ENCODE assay signal across 8 cellular contexts in the genomic region with DNA sequence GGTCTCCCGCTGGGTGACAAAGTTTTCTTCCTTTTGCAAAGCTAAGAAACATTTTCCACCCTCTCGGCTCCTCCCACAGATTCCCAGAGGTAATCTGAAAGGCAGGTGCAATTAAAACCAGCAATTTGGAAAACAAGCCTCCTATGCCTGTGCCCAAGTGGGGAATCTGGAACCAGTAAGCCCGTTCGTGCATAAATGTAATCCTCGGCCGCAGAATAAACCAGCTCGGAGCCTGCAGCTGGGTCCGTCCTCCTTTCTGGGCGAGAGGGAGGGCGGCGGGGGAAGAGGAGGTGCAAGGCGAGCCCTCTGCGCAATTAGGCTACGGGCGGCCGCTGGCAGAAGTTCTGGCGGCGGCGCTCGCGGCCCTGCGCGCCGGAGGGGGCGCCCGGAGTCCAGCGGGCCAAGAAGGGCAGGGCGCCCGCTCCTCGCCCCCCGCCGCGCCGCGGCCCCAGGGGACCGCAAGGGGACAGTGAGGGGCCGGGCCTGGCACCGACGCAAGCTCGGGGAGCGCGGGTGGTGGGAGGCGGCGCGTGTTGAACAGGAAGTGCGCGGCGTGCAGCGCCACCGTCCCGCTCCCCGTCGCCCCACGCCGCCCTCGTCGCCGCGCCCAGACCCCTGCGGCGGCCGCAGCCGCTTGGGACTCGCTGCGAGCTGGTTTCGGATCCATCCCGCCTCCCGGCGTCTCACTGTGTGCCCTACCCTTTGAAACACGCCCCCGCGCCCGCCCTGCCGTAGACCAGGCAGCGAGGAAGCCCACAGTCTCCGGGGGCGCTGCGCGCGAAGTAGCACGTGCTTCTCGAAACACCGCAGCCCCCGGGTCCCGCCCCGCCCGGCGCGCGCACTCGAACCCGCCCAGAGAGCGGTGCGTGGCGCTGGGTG. TPM values are rescaled to one million over a fixed set of nuclear protein-coding genes. Genes with fewer than 3 reads are reported as not detected.
DNase-seq lines count a peak whose midpoint lies in the region; ATAC-seq and TF ChIP-seq lines count a peak whose summit lies in the region.

PRKAG2 (minus strand) TSS at position 217 of the 879 bp plus-strand sequence. CDS start 495 bp downstream, outside the sequence.

- peak within 1 kb of the TSS; percentile 91 for H3K4me3 Mint-ChIP-seq in activated naive CD8-positive, alpha-beta T cell
- H3K4me3 Mint-ChIP-seq in progenitor cell of endocrine pancreas (ENCODE audit: low read depth), result peak within 1 kb of the TSS; percentile 89
- peak within 1 kb of the TSS; percentile 92 for H3K4me3 Mint-ChIP-seq in type B pancreatic cell

- H3K9me3 Mint-ChIP-seq in activated naive CD8-positive, alpha-beta T cell (ENCODE audit: low read depth), result no peaks in the 10 kb centered on the region
- no peaks in the 10 kb centered on the region for H3K9me3 Mint-ChIP-seq in progenitor cell of endocrine pancreas (ENCODE audit: low read depth)
- no peaks in the 10 kb centered on the region for H3K9me3 Mint-ChIP-seq in type B pancreatic cell

- H3K27ac ChIP-seq in SJSA1, result no peak within 1 kb of the TSS

- DNase-seq in Ammon's horn (ENCODE audit: low spot score), result peak; percentile 51
- no peak for DNase-seq in HT1080 (ENCODE audit: low read depth)
- DNase-seq in SJSA1 (ENCODE audit: low read depth in 1 of 2, low spot score in 2 of 2), result peak in 1 of 2 experiments; percentile 38
- DNase-seq in cardiac septum (ENCODE audit: low spot score), result peak; percentile 83
- peak; percentile 47 for DNase-seq in progenitor cell of endocrine pancreas (ENCODE audit: low spot score, unreplicated experiment)
- DNase-seq in type B pancreatic cell (ENCODE audit: extremely low spot score, unreplicated experiment), result no peak

- H3K36me3 ChIP-seq in SJSA1, result no peaks in the 10 kb centered on the region; the same call in 1 of the 2 replicates

- no peaks in the 10 kb centered on the region for H3K27me3 Mint-ChIP-seq in activated naive CD8-positive, alpha-beta T cell
- H3K27me3 Mint-ChIP-seq in progenitor cell of endocrine pancreas (peaks cover 39% of the 10 kb centered on the region), type B pancreatic cell (peaks cover 36% of the 10 kb centered on the region)

- peak within 1 kb of the TSS; percentile 46 for H3K4me3 ChIP-seq in SJSA1

- H3K4me1 ChIP-seq in SJSA1 (replicated peaks), result peaks cover 25% of the 10 kb centered on the region

- peaks cover 18% of the 10 kb centered on the region for H3K4me1 Mint-ChIP-seq in activated naive CD8-positive, alpha-beta T cell (ENCODE audit: low read depth)
- H3K4me1 Mint-ChIP-seq in progenitor cell of endocrine pancreas (ENCODE audit: low read depth), result peaks cover 4% of the 10 kb centered on the region
- H3K4me1 Mint-ChIP-seq in type B pancreatic cell (ENCODE audit: unreplicated experiment), result no peaks in the 10 kb centered on the region

- ATAC-seq in GM19328 (IDR thresholded peaks at IDR 0.05; ENCODE audit: unreplicated experiment), result peak; percentile 58

- peak within 1 kb of the TSS; percentile 85 for H3K27ac Mint-ChIP-seq in activated naive CD8-positive, alpha-beta T cell
- H3K27ac Mint-ChIP-seq in progenitor cell of endocrine pancreas (peak within 1 kb of the TSS; percentile 69), type B pancreatic cell (peak within 1 kb of the TSS; percentile 85)

- intact Hi-C loops in cardiac septum (cut with DNase I), result no loop called here

- H3K27me3 ChIP-seq in SJSA1 (replicated peaks), result peaks cover 33% of the 10 kb centered on the region

- H3K9me3 ChIP-seq in SJSA1 (replicated peaks), result no peaks in the 10 kb centered on the region

- peak; percentile 31 for TF ChIP-seq CTCF in progenitor cell of endocrine pancreas (IDR thresholded peaks at IDR 0.05; ENCODE audit: unreplicated experiment)
- TF ChIP-seq CTCF in type B pancreatic cell (conservative IDR thresholded peaks at IDR 0.05), result no peak

- H3K36me3 Mint-ChIP-seq in activated naive CD8-positive, alpha-beta T cell, result no peaks in the 10 kb centered on the region
- H3K36me3 Mint-ChIP-seq in progenitor cell of endocrine pancreas (ENCODE audit: insufficient read depth) (no peaks in the 10 kb centered on the region), type B pancreatic cell (no peaks in the 10 kb centered on the region)

RNA-seq across cellular contexts. Expression of gene PRKAG2, which starts in this region (rescaled TPM):
- 14.3 and 18.9 TPM in 2 replicates for total RNA-seq in HT1080 (2014; rRNA removed; shearing (Covaris generic))
- polyA plus RNA-seq in HT1080 (2015; cell fraction: cytosol; rRNA removed), result 66.7 and 72.9 TPM in 2 replicates
- 64.1 and 74.1 TPM in 2 replicates for polyA plus RNA-seq in HT1080 (2015; cell fraction: nucleus; rRNA removed)
- 28.2 and 43.4 TPM in 2 replicates for total RNA-seq in SJSA1 (2014; rRNA removed; shearing (Covaris generic))
- total RNA-seq in cardiac septum (106 TPM), progenitor cell of endocrine pancreas (20.6 and 23.4 TPM in 2 replicates), type B pancreatic cell (ENCODE audit: low replicate concordance) (17.9 and 23.9 TPM in 2 replicates)

Comparison
In these comparisons a context has a peak if more than half of its experiments do, and no peak if none do; other contexts are left out.
1. DNase-seq: peak in Ammon's horn (single experiment), cardiac septum (single experiment) and progenitor cell of endocrine pancreas (single experiment); none in HT1080 (single experiment) and type B pancreatic cell (single experiment).
2. Peak in every context shown above with its lines, with median percentiles within 50 percentile points of each other: H3K27ac Mint-ChIP-seq and H3K4me3 Mint-ChIP-seq.